In genomic region chr11:111633248-111633647, GRCh38 we compare ENCODE assay signal across 11 cellular contexts. TPM values are rescaled to one million over a fixed set of nuclear protein-coding genes. Genes with fewer than 3 reads are reported as not detected.
DNase-seq lines count a peak whose midpoint lies in the region; ATAC-seq and TF ChIP-seq lines count a peak whose summit lies in the region.
"Had no signal": no experiment of that assay in that cellular context is flagged by ENCODE, and none has a peak within 500 bp of the region (broad histone marks: within the 10 kb centered on the region; RNA-seq: fewer than 3 reads in every experiment).

No MANE protein-coding gene starts in this region.

- H3K27ac ChIP-seq in IMR-90 (ENCODE audit: insufficient read depth, low read length) (no peak overlapping the region), fibroblast of lung (ENCODE audit: insufficient read depth, low read length) (peak overlapping the region; percentile 16), stomach (peak overlapping the region in 4 of 5 donors; percentile 30 to 81 (median 63))
- H3K27ac ChIP-seq: WERI-Rb-1 had no signal

- no peak overlapping the region for H3K56ac ChIP-seq in IMR-90 (ENCODE audit: extremely low read depth, insufficient read depth, low read length)

- no peaks in the 10 kb centered on the region; the same call in 1 of the 2 replicates for H4K20me1 ChIP-seq in IMR-90 (ENCODE audit: insufficient read depth, low read length)
- no peaks in the 10 kb centered on the region for H4K20me1 ChIP-seq in fibroblast of lung (ENCODE audit: control insufficient read depth, extremely low read depth, insufficient read depth, low read length)

- no peak overlapping the region for H2AK9ac ChIP-seq in IMR-90 (replicated peaks; ENCODE audit: low read depth, low read length, poor library complexity)

- H3K36me3 ChIP-seq in IMR-90 (ENCODE audit: control insufficient read depth, insufficient read depth, low read length) (peaks cover 2% of the 10 kb centered on the region; the same call in 1 of the 2 replicates), fibroblast of lung (ENCODE audit: control insufficient read depth, insufficient read depth, low read length) (no peaks in the 10 kb centered on the region), stomach (no peaks in the 10 kb centered on the region)

- peak overlapping the region; percentile 65; the same call in 1 of the 2 replicates for H2BK20ac ChIP-seq in IMR-90 (ENCODE audit: low read depth, low read length)

- no peaks in the 10 kb centered on the region for H3K27me3 ChIP-seq in IMR-90 (ENCODE audit: control insufficient read depth, insufficient read depth, low read length)
- H3K27me3 ChIP-seq in fibroblast of lung (ENCODE audit: control insufficient read depth, insufficient read depth, low read length), result no peaks in the 10 kb centered on the region
- H3K27me3 ChIP-seq in stomach, result no peaks in the 10 kb centered on the region

- H4K8ac ChIP-seq in IMR-90 (ENCODE audit: low read depth in 2 of 2, low read length in 2 of 2), result no peak overlapping the region; a peak in 1 of 4 replicates

- H4K91ac ChIP-seq in IMR-90 (ENCODE audit: insufficient read depth, low read depth, low read length), result no peak overlapping the region

- H3K4ac ChIP-seq in IMR-90 (ENCODE audit: low read depth, low read length), result no peak overlapping the region

- H3K9me3 ChIP-seq in IMR-90 (ENCODE audit: control insufficient read depth, insufficient read depth, low read length) (no peaks in the 10 kb centered on the region), fibroblast of lung (ENCODE audit: control insufficient read depth, insufficient read depth, low read depth, low read length) (no peaks in the 10 kb centered on the region), stomach (no peaks in the 10 kb centered on the region)

- H2BK15ac ChIP-seq in IMR-90 (ENCODE audit: low read depth, low read length), result no peak overlapping the region

- CTCF ChIA-PET in IMR-90 (lab: Yijun Ruan, JAX), result no interaction called here

- no peak overlapping the region for H2AK5ac ChIP-seq in IMR-90 (ENCODE audit: low read depth, low read length)

- H3K4me2 ChIP-seq in IMR-90 (ENCODE audit: low read depth, low read length), result no peak overlapping the region
- H3K4me2 ChIP-seq in fibroblast of lung (ENCODE audit: extremely low read depth, insufficient read depth, low read length), result no peak overlapping the region

- H3K23ac ChIP-seq in IMR-90 (ENCODE audit: low read depth, low read length), result no peak overlapping the region; the same call in 1 of the 2 replicates

- H3K4me3 ChIP-seq in IMR-90 (ENCODE audit: insufficient read depth, low read depth, low read length), result no peak overlapping the region
- H3K4me3 ChIP-seq in fibroblast of lung (replicated peaks in 1 of 4; ENCODE audit: control extremely low read depth in 1 of 4, insufficient read depth in 1 of 4, low read depth in 3 of 4, low read length in 4 of 4), result no peak overlapping the region
- no peak overlapping the region for H3K4me3 ChIP-seq in stomach

- H2BK120ac ChIP-seq in IMR-90 (ENCODE audit: low read depth, low read length), result no peak overlapping the region

- intact Hi-C loops in IMR-90 (cut with micrococcal nuclease) (no loop called here), stomach (cut with DNase I; ENCODE audit: low total_unique reads) (no loop called here)

- peak overlapping the region; percentile 23 for H2BK5ac ChIP-seq in IMR-90 (ENCODE audit: low read depth, low read length, poor library complexity, severe bottlenecking)

- TF ChIP-seq POLR2A in IMR-90 (IDR thresholded peaks at IDR 0.05; ENCODE audit: low read depth, low read length), result no peak
- TF ChIP-seq POLR2A in stomach (IDR thresholded peaks at IDR 0.05), result no peak

- no peak overlapping the region; the same call in 1 of the 2 replicates for H3K18ac ChIP-seq in IMR-90 (ENCODE audit: low read depth, low read length)

- TF ChIP-seq RAD21 in IMR-90 (IDR thresholded peaks at IDR 0.05; ENCODE audit: low read length), result no peak

- TF ChIP-seq EP300 in stomach (IDR thresholded peaks at IDR 0.05), result no peak

- peaks cover 14% of the 10 kb centered on the region for H3K4me1 ChIP-seq in IMR-90 (ENCODE audit: control insufficient read depth, insufficient read depth, low read length)
- peaks cover 4% of the 10 kb centered on the region for H3K4me1 ChIP-seq in fibroblast of lung (ENCODE audit: control insufficient read depth, extremely low read depth, insufficient read depth, low read length)
- H3K4me1 ChIP-seq in stomach, result peaks cover 24 to 75% (median 55%) of the 10 kb centered on the region in 4 donors

- in situ Hi-C loops in IMR-90 (cut with MboI; ENCODE audit: low sequenced_read_pairs), result no loop called here

- H3K79me1 ChIP-seq in IMR-90 (ENCODE audit: low read depth in 1 of 2, low read length in 2 of 2), result peaks cover 14 to 56% of the 10 kb centered on the region in 2 experiments

- TF ChIP-seq CTCF in IMR-90 (conservative IDR thresholded peaks at IDR 0.05; ENCODE audit: low read depth, low read length) (no peak), fibroblast of lung (conservative IDR thresholded peaks at IDR 0.05 in 1 of 2, IDR thresholded peaks at IDR 0.05 in 1 of 2; ENCODE audit: low read depth in 1 of 2, low read length in 2 of 2) (no peak), stomach (IDR thresholded peaks at IDR 0.05) (no peak), GM10266 (IDR thresholded peaks at IDR 0.05; ENCODE audit: control insufficient read depth, insufficient read depth, low read depth, missing control alignments) (no peak)

- BruUV-seq in IMR-90 (replicated peaks; lab: Mats Ljungman, UMichigan), result no TSS peak

- no peaks in the 10 kb centered on the region; the same call in 1 of the 2 replicates for H3K9me1 ChIP-seq in IMR-90 (ENCODE audit: insufficient read depth, low read length)

- no peak overlapping the region for H2AFZ ChIP-seq in IMR-90 (replicated peaks; ENCODE audit: low read length, poor library complexity)
- no peak overlapping the region for H2AFZ ChIP-seq in fibroblast of lung (ENCODE audit: low read length)

- H3K79me2 ChIP-seq in fibroblast of lung (ENCODE audit: control insufficient read depth, insufficient read depth, low read length), result peaks cover 8% of the 10 kb centered on the region

- POLR2A ChIA-PET in IMR-90 (lab: Charles Lee; ENCODE audit: unreplicated experiment), result no interaction called here

- DNase-seq in IMR-90 (no peak), NCI-H82 (lab: John Stamatoyannopoulos, UW) (peak; percentile 42), fibroblast of lung (ENCODE audit: low read depth in 2 of 2) (no peak), stomach (no peak), midbrain (lab: John Stamatoyannopoulos, UW) (no peak), GM10266 (ENCODE audit: extremely low spot score) (no peak)
- DNase-seq: activated T-cell treated with anti-CD3 and anti-CD28 coated beads, Interleukin-2, amount 50 U/mL, for 24 hours; H7; NCI-H187; WERI-Rb-1 had no signal

- WGBS in IMR-90 (ENCODE audit: extremely low coverage in 2 of 2, insufficient read length in 1 of 2), 2 experiments, result no CpG with 5 or more reads among the region's 3 CpGs
- WGBS in stomach, 5 donors, result 23 to 48% (median 36%) methylated on average over 3 of the region's 3 CpGs

- no peak for ATAC-seq in IMR-90 (ENCODE audit: low read depth)
- ATAC-seq in HG03469 (IDR thresholded peaks at IDR 0.05; ENCODE audit: unreplicated experiment), result no peak

- dilution Hi-C loops in IMR-90 (cut with HindIII; ENCODE audit: low sequenced_read_pairs, unreplicated experiment), result no loop called here

- no peak overlapping the region; the same call in 1 of the 2 replicates for H3K14ac ChIP-seq in IMR-90 (replicated peaks; ENCODE audit: low read depth, low read length)

- no peak overlapping the region; the same call in 1 of the 2 replicates for H4K5ac ChIP-seq in IMR-90 (ENCODE audit: low read depth, low read length)

- no peak overlapping the region for H3K9ac ChIP-seq in IMR-90 (ENCODE audit: low read depth, low read length)
- H3K9ac ChIP-seq in fibroblast of lung (ENCODE audit: insufficient read depth, low read length), result no peak overlapping the region

TF ChIP-seq in IMR-90, 13 proteins besides CTCF, POLR2A, EP300 and RAD21:
- TF ChIP-seq CHD1 (IDR thresholded peaks at IDR 0.05; ENCODE audit: low read depth, low read length) (no peak), ELK1 (IDR thresholded peaks at IDR 0.05; ENCODE audit: borderline replicate concordance, low read depth, low read length) (no peak)
TF ChIP-seq in IMR-90: peak in this region for 0.

RNA-seq across cellular contexts. Expression of gene SIK2, which starts 31.0 kb away (rescaled TPM):
- total RNA-seq in IMR-90 (2012; rRNA removed) (7.9 and 8.6 TPM in 2 replicates), fibroblast of lung (11.0 and 16.3 TPM in 2 replicates), stomach (10 to 100 TPM in 4 of 5 donors, 1 to 10 TPM in 1; 5.5 to 86.9 (median 41.7) TPM)
- polyA plus RNA-seq in IMR-90 (2012; rRNA removed) (10.2 and 10.4 TPM in 2 replicates), fibroblast of lung (19.3 and 20.1 TPM in 2 replicates), stomach (10 to 100 TPM in 1 of 3 donors, 1 to 10 TPM in 2; 6.0 to 10.6 (median 8.9) TPM)
- 4.8 and 7.8 TPM in 2 replicates for polyA plus RNA-seq in IMR-90 (2012; cell fraction: cytosol; rRNA removed)
- 16.3 and 21.9 TPM in 2 replicates for polyA plus RNA-seq in IMR-90 (2012; cell fraction: nucleus; rRNA removed; ENCODE audit: low replicate concordance)
- 10.0 and 14.1 TPM in 2 replicates for polyA plus RNA-seq in fibroblast of lung (2012)
- 57.2 and 78.5 TPM in 2 replicates for polyA minus RNA-seq in fibroblast of lung (ENCODE audit: low replicate concordance)
